Comparison of ENCODE assay signal across 28 cellular contexts in the genomic region with DNA sequence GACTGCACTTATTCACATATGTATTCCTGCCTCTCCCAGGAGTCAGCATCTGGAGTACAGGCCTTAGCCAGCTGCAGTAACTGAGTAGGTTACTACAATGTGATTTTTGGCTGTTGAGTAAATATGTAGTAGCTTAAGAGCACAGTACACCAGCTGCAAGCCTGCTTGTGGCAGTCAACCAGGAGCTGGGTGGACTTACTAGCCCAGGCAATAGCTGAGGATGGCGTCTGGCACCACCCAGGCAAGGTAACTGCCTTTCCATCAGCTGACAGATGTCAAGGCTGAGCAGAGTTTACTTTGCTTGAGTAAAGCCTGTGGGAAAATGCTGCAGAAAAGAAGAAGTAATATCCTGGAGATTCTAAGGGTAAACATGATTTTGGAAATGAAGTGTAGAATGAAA. TPM values are rescaled to one million over a fixed set of nuclear protein-coding genes. Genes with fewer than 3 reads are reported as not detected.
"Had no signal": no experiment of that assay in that cellular context is flagged by ENCODE, and none has a peak within 500 bp of the region (broad histone marks: within the 10 kb centered on the region; RNA-seq: fewer than 3 reads in every experiment).

No MANE protein-coding gene starts in this region.

- H3K4me1 Mint-ChIP-seq: activated CD8-positive, alpha-beta memory T cell treated with anti-CD3 and anti-CD28 coated beads, Interleukin-2, amount 10 ng/mL, durations not matched to agents 7 days and 5 days; activated naive CD8-positive, alpha-beta T cell treated with anti-CD3 and anti-CD28 coated beads, Interleukin-2, amount 50 U/mL, for 24 hours; activated T-helper 17 cell treated with anti-CD3 and anti-CD28 coated beads, Interleukin-2, amount 50 U/mL, for 72 hours; brain; central memory CD8-positive, alpha-beta T cell had no signal

- DNase-seq: activated CD4-positive, alpha-beta T cell treated with anti-CD3 and anti-CD28 coated beads for 48 hours; activated CD4-positive, alpha-beta T cell treated with anti-CD3 and anti-CD28 coated beads, Interleukin-2, amount 50 U/mL, for 4 hours; activated CD8-positive, alpha-beta memory T cell treated with anti-CD3 and anti-CD28 coated beads, Interleukin-2, amount 10 ng/mL, durations not matched to agents 7 days and 5 days; activated CD8-positive, alpha-beta T cell treated with anti-CD3 and anti-CD28 coated beads, Interleukin-2, amount 10 ng/mL, durations not matched to agents 7 days and 5 days; activated gamma-delta T cell; activated naive CD4-positive, alpha-beta T cell treated with anti-CD3 and anti-CD28 coated beads, Interleukin-2, amount 50 U/mL, for 16 hours; activated naive CD8-positive, alpha-beta T cell treated with anti-CD3 and anti-CD28 coated beads, Interleukin-2, amount 50 U/mL, for 24 hours; amniotic stem cell; NCI-H1092; NCI-H1417; NCI-H2029; NCI-H2107; NCI-H2171 treated with DMSO at 0.1 percent for 48 hours; NCI-H226; NCI-H526 treated with DMSO at 0.1 percent for 48 hours; NCI-H82; Peyer's patch; Right ventricle myocardium superior; SJCRH30; SK-N-SH had no signal

- H3K27ac ChIP-seq: ascending aorta, KMS-11, Peyer's patch, RWPE1, SJCRH30 had no signal

- H3K4me2 ChIP-seq: KMS-11, SK-N-SH had no signal

- H3K4me3 Mint-ChIP-seq: activated CD8-positive, alpha-beta memory T cell treated with anti-CD3 and anti-CD28 coated beads, Interleukin-2, amount 10 ng/mL, durations not matched to agents 7 days and 5 days; activated CD8-positive, alpha-beta T cell treated with anti-CD3 and anti-CD28 coated beads, Interleukin-2, amount 10 ng/mL, durations not matched to agents 7 days and 5 days; activated naive CD8-positive, alpha-beta T cell treated with anti-CD3 and anti-CD28 coated beads, Interleukin-2, amount 50 U/mL, for 24 hours; activated T-helper 17 cell treated with anti-CD3 and anti-CD28 coated beads, Interleukin-2, amount 50 U/mL, for 72 hours; brain; central memory CD8-positive, alpha-beta T cell had no signal

- H3K36me3 ChIP-seq: SJCRH30 had no signal

- H3K27me3 Mint-ChIP-seq: activated naive CD8-positive, alpha-beta T cell treated with anti-CD3 and anti-CD28 coated beads, Interleukin-2, amount 50 U/mL, for 24 hours; activated T-helper 17 cell treated with anti-CD3 and anti-CD28 coated beads, Interleukin-2, amount 50 U/mL, for 72 hours; brain; central memory CD8-positive, alpha-beta T cell had no signal

- H3K9me3 ChIP-seq: ascending aorta, Peyer's patch, SK-N-SH had no signal

- ATAC-seq: activated CD4-positive, CD25-positive, alpha-beta regulatory T cell treated with anti-CD3 and anti-CD28 coated beads, Interleukin-2, amount 50 U/mL, for 24 hours; activated CD8-positive, alpha-beta memory T cell treated with anti-CD3 and anti-CD28 coated beads, Interleukin-2, amount 10 ng/mL, durations not matched to agents 7 days and 5 days; activated CD8-positive, alpha-beta T cell treated with anti-CD3 and anti-CD28 coated beads, Interleukin-2, amount 10 ng/mL, durations not matched to agents 7 days and 5 days; activated naive CD8-positive, alpha-beta T cell treated with anti-CD3 and anti-CD28 coated beads, Interleukin-2, amount 50 U/mL, for 24 hours; activated T-helper 17 cell treated with anti-CD3 and anti-CD28 coated beads, Interleukin-2, amount 50 U/mL, for 72 hours had no signal

- H3K4me3 ChIP-seq: ascending aorta, Peyer's patch, SJCRH30 had no signal

- H3K9ac ChIP-seq: KMS-11, SK-N-SH had no signal

- H3K27me3 ChIP-seq: ascending aorta, Peyer's patch, SJCRH30 had no signal

- H3K4me1 ChIP-seq: ascending aorta, Peyer's patch, SJCRH30 had no signal

- H3K27ac Mint-ChIP-seq: activated CD8-positive, alpha-beta memory T cell treated with anti-CD3 and anti-CD28 coated beads, Interleukin-2, amount 10 ng/mL, durations not matched to agents 7 days and 5 days; activated CD8-positive, alpha-beta T cell treated with anti-CD3 and anti-CD28 coated beads, Interleukin-2, amount 10 ng/mL, durations not matched to agents 7 days and 5 days; activated naive CD8-positive, alpha-beta T cell treated with anti-CD3 and anti-CD28 coated beads, Interleukin-2, amount 50 U/mL, for 24 hours; activated T-helper 17 cell treated with anti-CD3 and anti-CD28 coated beads, Interleukin-2, amount 50 U/mL, for 72 hours; brain had no signal

RNA-seq across cellular contexts. Expression of a gene that starts 53.3 kb away (rescaled TPM):
- total RNA-seq: ascending aorta, MCF 10A, Right ventricle myocardium superior had no signal
